Comparison of ENCODE assay signal across 35 cellular contexts in the genomic region with DNA sequence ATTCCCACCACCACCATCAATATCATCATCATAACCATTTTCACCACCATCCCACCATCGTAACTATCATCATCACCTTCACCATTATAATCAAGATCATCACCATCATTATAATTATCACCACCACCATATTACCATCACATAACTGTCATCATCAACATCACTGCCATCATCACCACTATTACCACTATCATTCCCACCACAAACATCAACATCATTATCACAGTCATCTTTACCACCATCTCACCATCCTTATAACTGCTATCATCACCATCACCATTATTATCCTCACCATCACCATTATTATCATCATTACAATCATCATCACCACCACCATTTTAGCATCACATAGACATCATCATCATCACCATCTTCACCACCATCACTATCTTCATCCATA.
"Had no signal": no experiment of that assay in that cellular context is flagged by ENCODE, and none has a peak within 500 bp of the region (broad histone marks: within the 10 kb centered on the region; RNA-seq: fewer than 3 reads in every experiment).

No MANE protein-coding gene starts in this region.

- H3K4me3 ChIP-seq: adrenal gland, cardiac muscle cell had no signal

- ATAC-seq: activated CD8-positive, alpha-beta T cell treated with anti-CD3 and anti-CD28 coated beads for 36 hours; activated naive CD4-positive, alpha-beta T cell treated with anti-CD3 and anti-CD28 coated beads, Interleukin-2, amount 50 U/mL, for 72 hours; activated T-cell treated with anti-CD3 and anti-CD28 coated beads, Interleukin-2, amount 50 U/mL, for 4 hours; activated T-cell treated with anti-CD3 and anti-CD28 coated beads, Interleukin-2, amount 50 U/mL, for 72 hours; activated T-helper 17 cell treated with anti-CD3 and anti-CD28 coated beads, Interleukin-2, amount 50 U/mL, for 72 hours had no signal

- FAIRE-seq: TTC549 had no signal

- H3K36me3 Mint-ChIP-seq: activated CD4-positive, alpha-beta memory T cell treated with anti-CD3 and anti-CD28 coated beads for 36 hours; activated naive CD4-positive, alpha-beta T cell treated with anti-CD3 and anti-CD28 coated beads, Interleukin-2, amount 50 U/mL, for 72 hours; activated naive CD8-positive, alpha-beta T cell treated with anti-CD3 and anti-CD28 coated beads for 36 hours; brain had no signal

- DNase-seq: activated B cell treated with CpG ODN at 0.5 μM for 24 hours; activated CD4-positive, alpha-beta memory T cell treated with anti-CD3 and anti-CD28 coated beads for 36 hours; activated CD4-positive, alpha-beta T cell treated with anti-CD3 and anti-CD28 coated beads for 4 hours; activated CD4-positive, alpha-beta T cell treated with anti-CD3 and anti-CD28 coated beads, Interleukin-2, amount 10 ng/mL, durations not matched to agents 24 days and 14 days; activated CD4-positive, alpha-beta T cell treated with anti-CD3 and anti-CD28 coated beads, Interleukin-2, amount 50 U/mL, for 1 hour; activated CD4-positive, alpha-beta T cell treated with anti-CD3 and anti-CD28 coated beads, Interleukin-2, amount 50 U/mL, for 4 hours; activated CD4-positive, CD25-positive, alpha-beta regulatory T cell treated with anti-CD3 and anti-CD28 coated beads, Interleukin-2, amount 50 U/mL, for 72 hours; activated CD8-positive, alpha-beta memory T cell treated with anti-CD3 and anti-CD28 coated beads, Interleukin-2, amount 50 U/mL, for 4 hours; activated CD8-positive, alpha-beta T cell treated with anti-CD3 and anti-CD28 coated beads for 36 hours; activated effector memory CD4-positive, alpha-beta T cell treated with anti-CD3 and anti-CD28 coated beads, Interleukin-2, amount 50 U/mL, for 16 hours; activated gamma-delta T cell treated with Interleukin-2 at 50 U/mL for 16 hours; activated naive CD4-positive, alpha-beta T cell; activated naive CD4-positive, alpha-beta T cell treated with anti-CD3 and anti-CD28 coated beads for 36 hours; activated naive CD4-positive, alpha-beta T cell treated with anti-CD3 and anti-CD28 coated beads, Interleukin-2, amount 50 U/mL, for 16 hours; activated naive CD8-positive, alpha-beta T cell treated with anti-CD3 and anti-CD28 coated beads for 36 hours; activated T-cell treated with anti-CD3 and anti-CD28 coated beads for 4 hours; activated T-cell treated with anti-CD3 and anti-CD28 coated beads, Interleukin-2, amount 50 U/mL, for 1 hour; activated T-cell treated with anti-CD3 and anti-CD28 coated beads, Interleukin-2, amount 50 U/mL, for 4 hours; activated T-cell treated with anti-CD3 and anti-CD28 coated beads, Interleukin-2, amount 50 U/mL, for 72 hours; amniotic stem cell; aorta; caudate nucleus; T-helper 2 cell; T-helper 9 cell had no signal

- H3K27ac Mint-ChIP-seq: activated B cell treated with CpG ODN at 0.5 μM for 24 hours; activated CD4-positive, alpha-beta memory T cell treated with anti-CD3 and anti-CD28 coated beads for 36 hours; activated CD4-positive, alpha-beta T cell treated with anti-CD3 and anti-CD28 coated beads, Interleukin-2, amount 10 ng/mL, durations not matched to agents 24 days and 14 days; activated CD8-positive, alpha-beta T cell treated with anti-CD3 and anti-CD28 coated beads for 36 hours; activated naive CD4-positive, alpha-beta T cell treated with anti-CD3 and anti-CD28 coated beads for 36 hours; activated naive CD4-positive, alpha-beta T cell treated with anti-CD3 and anti-CD28 coated beads, Interleukin-2, amount 50 U/mL, for 72 hours; activated naive CD8-positive, alpha-beta T cell treated with anti-CD3 and anti-CD28 coated beads for 36 hours; activated T-cell treated with anti-CD3 and anti-CD28 coated beads, Interleukin-2, amount 50 U/mL, for 72 hours; activated T-helper 1 cell treated with anti-CD3 and anti-CD28 coated beads, Interleukin-12 subunit alpha, Interleukin-12 subunit beta, Interleukin-2, Interleukin-4 antibody, amounts not matched to agents 30 ng/mL and 10 ng/mL and 1 ng/mL, durations not matched to agents 14 hours and 24 hours and 36 hours; activated T-helper 17 cell treated with anti-CD3 and anti-CD28 coated beads, Interleukin-2, amount 50 U/mL, for 72 hours; brain; T-helper 1 cell treated with Interleukin-12 subunit alpha and Interleukin-12 subunit beta and Interleukin-4 antibody, amounts not matched to agents 30 μg/mL and 1 μg/mL, for 36 hours; T-helper 2 cell treated with Interferon-gamma antibody and Interleukin-4, amounts not matched to agents 5 μg/mL and 100 μg/mL, for 36 hours had no signal

- H3K9me3 Mint-ChIP-seq: activated B cell treated with CpG ODN at 0.5 μM for 24 hours; activated CD4-positive, alpha-beta T cell treated with anti-CD3 and anti-CD28 coated beads, Interleukin-2, amount 10 ng/mL, durations not matched to agents 24 days and 14 days; activated naive CD4-positive, alpha-beta T cell treated with anti-CD3 and anti-CD28 coated beads for 36 hours; activated naive CD4-positive, alpha-beta T cell treated with anti-CD3 and anti-CD28 coated beads, Interleukin-2, amount 50 U/mL, for 72 hours; activated naive CD8-positive, alpha-beta T cell treated with anti-CD3 and anti-CD28 coated beads for 36 hours; activated T-cell treated with anti-CD3 and anti-CD28 coated beads, Interleukin-2, amount 50 U/mL, for 4 hours; activated T-helper 1 cell treated with anti-CD3 and anti-CD28 coated beads, Interleukin-12 subunit alpha, Interleukin-12 subunit beta, Interleukin-2, Interleukin-4 antibody, amounts not matched to agents 30 ng/mL and 10 ng/mL and 1 ng/mL, durations not matched to agents 14 hours and 24 hours and 36 hours; activated T-helper 17 cell treated with anti-CD3 and anti-CD28 coated beads, Interleukin-2, amount 50 U/mL, for 72 hours; central memory CD8-positive, alpha-beta T cell; T-helper 1 cell treated with Interleukin-12 subunit alpha and Interleukin-12 subunit beta and Interleukin-4 antibody, amounts not matched to agents 30 μg/mL and 1 μg/mL, for 36 hours; T-helper 2 cell treated with Interferon-gamma antibody and Interleukin-4, amounts not matched to agents 5 μg/mL and 100 μg/mL, for 36 hours had no signal

- H3K4me1 ChIP-seq: adrenal gland had no signal

- H3K4me3 Mint-ChIP-seq: activated B cell treated with CpG ODN at 0.5 μM for 24 hours; activated CD4-positive, alpha-beta memory T cell treated with anti-CD3 and anti-CD28 coated beads for 36 hours; activated CD4-positive, alpha-beta T cell treated with anti-CD3 and anti-CD28 coated beads, Interleukin-2, amount 10 ng/mL, durations not matched to agents 24 days and 14 days; activated CD8-positive, alpha-beta T cell treated with anti-CD3 and anti-CD28 coated beads for 36 hours; activated naive CD4-positive, alpha-beta T cell treated with anti-CD3 and anti-CD28 coated beads for 36 hours; activated naive CD8-positive, alpha-beta T cell treated with anti-CD3 and anti-CD28 coated beads for 36 hours; activated T-cell treated with anti-CD3 and anti-CD28 coated beads, Interleukin-2, amount 50 U/mL, for 4 hours; activated T-cell treated with anti-CD3 and anti-CD28 coated beads, Interleukin-2, amount 50 U/mL, for 72 hours; activated T-helper 1 cell treated with anti-CD3 and anti-CD28 coated beads, Interleukin-12 subunit alpha, Interleukin-12 subunit beta, Interleukin-2, Interleukin-4 antibody, amounts not matched to agents 30 ng/mL and 10 ng/mL and 1 ng/mL, durations not matched to agents 14 hours and 24 hours and 36 hours; activated T-helper 17 cell treated with anti-CD3 and anti-CD28 coated beads, Interleukin-2, amount 50 U/mL, for 72 hours; brain; central memory CD8-positive, alpha-beta T cell; T-helper 1 cell treated with Interleukin-12 subunit alpha and Interleukin-12 subunit beta and Interleukin-4 antibody, amounts not matched to agents 30 μg/mL and 1 μg/mL, for 36 hours; T-helper 2 cell treated with Interferon-gamma antibody and Interleukin-4, amounts not matched to agents 5 μg/mL and 100 μg/mL, for 36 hours had no signal

- H3K27me3 ChIP-seq: adrenal gland, cardiac muscle cell had no signal

- H3K36me3 ChIP-seq: adrenal gland, cardiac muscle cell had no signal

- H3K9me3 ChIP-seq: adrenal gland had no signal

- H3K4me1 Mint-ChIP-seq: activated B cell treated with CpG ODN at 0.5 μM for 24 hours; activated CD4-positive, alpha-beta T cell treated with anti-CD3 and anti-CD28 coated beads, Interleukin-2, amount 10 ng/mL, durations not matched to agents 24 days and 14 days; activated naive CD8-positive, alpha-beta T cell treated with anti-CD3 and anti-CD28 coated beads for 36 hours; activated T-helper 17 cell treated with anti-CD3 and anti-CD28 coated beads, Interleukin-2, amount 50 U/mL, for 72 hours; central memory CD8-positive, alpha-beta T cell had no signal

- H3K27ac ChIP-seq: adrenal gland, cardiac muscle cell, VCaP had no signal

- H3K27me3 Mint-ChIP-seq: activated CD4-positive, alpha-beta memory T cell treated with anti-CD3 and anti-CD28 coated beads for 36 hours; activated CD4-positive, alpha-beta T cell treated with anti-CD3 and anti-CD28 coated beads, Interleukin-2, amount 10 ng/mL, durations not matched to agents 24 days and 14 days; activated CD8-positive, alpha-beta T cell treated with anti-CD3 and anti-CD28 coated beads for 36 hours; activated naive CD8-positive, alpha-beta T cell treated with anti-CD3 and anti-CD28 coated beads for 36 hours; activated T-helper 17 cell treated with anti-CD3 and anti-CD28 coated beads, Interleukin-2, amount 50 U/mL, for 72 hours; brain; central memory CD8-positive, alpha-beta T cell had no signal
